In the genomic region with DNA sequence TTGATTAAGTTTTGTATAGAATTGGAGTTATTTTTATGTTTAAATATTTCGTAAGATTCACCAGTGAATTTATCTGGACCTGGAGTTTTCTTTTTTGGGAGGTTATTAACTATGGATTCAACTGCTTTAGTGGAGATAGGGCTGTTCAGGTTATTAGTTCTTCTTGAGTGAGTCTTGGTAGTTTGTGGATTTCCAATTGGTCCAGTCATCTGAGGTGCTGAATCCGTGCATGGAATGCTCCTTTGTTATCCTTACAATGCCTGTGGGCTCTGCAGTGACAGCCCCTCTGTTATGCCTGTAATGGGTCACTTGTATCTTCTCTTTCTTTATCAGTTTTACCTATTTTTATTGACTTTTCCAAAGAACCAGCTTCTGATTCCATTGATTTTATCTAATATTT, we compare ENCODE assay signal across 21 cellular contexts. TPM values are rescaled to one million over a fixed set of nuclear protein-coding genes. Genes with fewer than 3 reads are reported as not detected.
DNase-seq lines count a peak whose midpoint lies in the region; ATAC-seq and TF ChIP-seq lines count a peak whose summit lies in the region.
"Had no signal": no experiment of that assay in that cellular context is flagged by ENCODE, and none has a peak within 500 bp of the region (broad histone marks: within the 10 kb centered on the region; RNA-seq: fewer than 3 reads in every experiment).

No MANE protein-coding gene starts in this region.

- CTCF ChIA-PET in HEK293 (lab: Yijun Ruan, JAX), result no interaction called here

- H3K36me3 ChIP-seq in H7 (replicated peaks; ENCODE audit: control insufficient read depth, insufficient read depth, low read length), result no peaks in the 10 kb centered on the region
- no peaks in the 10 kb centered on the region for H3K36me3 ChIP-seq in HEK293 (ENCODE audit: control insufficient read depth in 2 of 2, insufficient read depth in 1 of 2, low read length in 2 of 2)
- H3K36me3 ChIP-seq in WERI-Rb-1, result no peaks in the 10 kb centered on the region
- H3K36me3 ChIP-seq: HAP-1 had no signal

- H3K4me1 ChIP-seq in HEK293 (ENCODE audit: control insufficient read depth, insufficient read depth, low read length), result no peaks in the 10 kb centered on the region
- H3K4me1 ChIP-seq: HAP-1 had no signal

- H3K9me3 ChIP-seq in HEK293 (ENCODE audit: control insufficient read depth, insufficient read depth, low read depth, low read length), result no peaks in the 10 kb centered on the region
- H3K9me3 ChIP-seq in WERI-Rb-1 (ENCODE audit: severe bottlenecking), result no peaks in the 10 kb centered on the region
- H3K9me3 ChIP-seq: HAP-1 had no signal

- POLR2A ChIA-PET in HEK293 (lab: Yijun Ruan, JAX), result no interaction called here

- H3K4me3 ChIP-seq in H7 (ENCODE audit: insufficient read depth, low read depth, low read length), result no peak overlapping the region
- H3K4me3 ChIP-seq in HEK293 (ENCODE audit: low read depth, low read length), result no peak overlapping the region
- H3K4me3 ChIP-seq in WERI-Rb-1 (ENCODE audit: low read depth, low read length), result no peak overlapping the region
- H3K4me3 ChIP-seq: GM23338, HAP-1 had no signal

- DNase-seq in H7 (peak; percentile 40), WERI-Rb-1 (no peak), iPS-NIHi11 (ENCODE audit: low spot score) (peak; percentile 6), NAMALWA (ENCODE audit: low spot score) (no peak), midbrain (lab: John Stamatoyannopoulos, UW) (no peak)
- DNase-seq: C1 segment of cervical spinal cord; Calu3; CD4-positive, alpha-beta memory T cell; COR-L47; DMS53; DMS79 treated with DMSO at 0.1 percent for 48 hours; GF-D8 had no signal

- no peaks in the 10 kb centered on the region for H3K27me3 ChIP-seq in H7 (ENCODE audit: control insufficient read depth, insufficient read depth, low read length)
- H3K27me3 ChIP-seq in WERI-Rb-1 (ENCODE audit: insufficient read depth, low read depth, severe bottlenecking), result no peaks in the 10 kb centered on the region

- no peak overlapping the region for H3K27ac ChIP-seq in HEK293 (ENCODE audit: extremely low read depth, low read depth, low read length)
- peak overlapping the region; percentile 1; the same call in 1 of the 2 replicates for H3K27ac ChIP-seq in WERI-Rb-1

- TF ChIP-seq CTCF in HEK293 (tag by site-specific recombination; IDR thresholded peaks at IDR 0.05), result no peak
- TF ChIP-seq CTCF in WERI-Rb-1 (IDR thresholded peaks at IDR 0.05; ENCODE audit: low read depth, low read length), result no peak

- no peak for ATAC-seq in HG03469 (IDR thresholded peaks at IDR 0.05; ENCODE audit: unreplicated experiment)
- ATAC-seq: GM23338 had no signal

TF ChIP-seq in HEK293, 187 proteins besides CTCF, POLR2A, EP300 and RAD21:
- TF ChIP-seq HOXD13 (CRISPR knock-in tag; IDR thresholded peaks at IDR 0.05; ENCODE audit: borderline replicate concordance), result no peak
- TF ChIP-seq PRDM10 (tag by site-specific recombination; IDR thresholded peaks at IDR 0.05), result no peak
- TF ChIP-seq GLI2 (tag by site-specific recombination; IDR thresholded peaks at IDR 0.05; ENCODE audit: borderline replicate concordance, low read depth), result no peak
- no peak for TF ChIP-seq ZNF426 (tag by site-specific recombination; IDR thresholded peaks at IDR 0.05)
- TF ChIP-seq, protein P1, sequence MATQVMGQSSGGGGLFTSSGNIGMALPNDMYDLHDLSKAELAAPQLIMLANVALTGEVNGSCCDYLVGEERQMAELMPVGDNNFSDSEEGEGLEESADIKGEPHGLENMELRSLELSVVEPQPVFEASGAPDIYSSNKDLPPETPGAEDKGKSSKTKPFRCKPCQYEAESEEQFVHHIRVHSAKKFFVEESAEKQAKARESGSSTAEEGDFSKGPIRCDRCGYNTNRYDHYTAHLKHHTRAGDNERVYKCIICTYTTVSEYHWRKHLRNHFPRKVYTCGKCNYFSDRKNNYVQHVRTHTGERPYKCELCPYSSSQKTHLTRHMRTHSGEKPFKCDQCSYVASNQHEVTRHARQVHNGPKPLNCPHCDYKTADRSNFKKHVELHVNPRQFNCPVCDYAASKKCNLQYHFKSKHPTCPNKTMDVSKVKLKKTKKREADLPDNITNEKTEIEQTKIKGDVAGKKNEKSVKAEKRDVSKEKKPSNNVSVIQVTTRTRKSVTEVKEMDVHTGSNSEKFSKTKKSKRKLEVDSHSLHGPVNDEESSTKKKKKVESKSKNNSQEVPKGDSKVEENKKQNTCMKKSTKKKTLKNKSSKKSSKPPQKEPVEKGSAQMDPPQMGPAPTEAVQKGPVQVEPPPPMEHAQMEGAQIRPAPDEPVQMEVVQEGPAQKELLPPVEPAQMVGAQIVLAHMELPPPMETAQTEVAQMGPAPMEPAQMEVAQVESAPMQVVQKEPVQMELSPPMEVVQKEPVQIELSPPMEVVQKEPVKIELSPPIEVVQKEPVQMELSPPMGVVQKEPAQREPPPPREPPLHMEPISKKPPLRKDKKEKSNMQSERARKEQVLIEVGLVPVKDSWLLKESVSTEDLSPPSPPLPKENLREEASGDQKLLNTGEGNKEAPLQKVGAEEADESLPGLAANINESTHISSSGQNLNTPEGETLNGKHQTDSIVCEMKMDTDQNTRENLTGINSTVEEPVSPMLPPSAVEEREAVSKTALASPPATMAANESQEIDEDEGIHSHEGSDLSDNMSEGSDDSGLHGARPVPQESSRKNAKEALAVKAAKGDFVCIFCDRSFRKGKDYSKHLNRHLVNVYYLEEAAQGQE (tag by site-specific recombination; IDR thresholded peaks at IDR 0.05), result peak; percentile 54; the same call in 1 of the 2 replicates

RNA-seq across cellular contexts. Expression of gene NKX1-1, which starts 15.4 kb away (rescaled TPM):
- not detected in 2 replicates for total RNA-seq in H7 (2014; rRNA removed; shearing (Covaris generic))
- total RNA-seq: A172; A673; Calu3; CD4-positive, alpha-beta memory T cell; Daoy; G401; GM23338; H4 had no signal

Comparison
In these comparisons a context has a peak if more than half of its experiments do, and no peak if none do; other contexts are left out.
1. DNase-seq: peak in H7 (single experiment) and iPS-NIHi11 (single experiment); none in WERI-Rb-1 (single experiment), NAMALWA (single experiment) and midbrain (single experiment).